In genomic region chr2:226467633-226468032, GRCh38 we compare ENCODE assay signal across 21 cellular contexts.
DNase-seq lines count a peak whose midpoint lies in the region; ATAC-seq and TF ChIP-seq lines count a peak whose summit lies in the region.
"Had no signal": no experiment of that assay in that cellular context is flagged by ENCODE, and none has a peak within 500 bp of the region (broad histone marks: within the 10 kb centered on the region; RNA-seq: fewer than 3 reads in every experiment).

No MANE protein-coding gene starts in this region.

- no peak overlapping the region for H3K18ac ChIP-seq in mesendoderm (ENCODE audit: low read length)

- H2AFZ ChIP-seq in hepatocyte: no peak overlapping the region

- H2BK120ac ChIP-seq in mesendoderm (ENCODE audit: low read depth, low read length): no peak overlapping the region

- no peak overlapping the region for H3K4me2 ChIP-seq in hepatocyte
- no peak overlapping the region for H3K4me2 ChIP-seq in mesendoderm (ENCODE audit: low read length)
- H3K4me2 ChIP-seq: A549; BLaER1 treated with 17β-estradiol and CSF1 and Interleukin-3, amounts not matched to agents 10 nM and 100 nM had no signal

- no peak overlapping the region for H3K4me3 Mint-ChIP-seq in Caco-2 (ENCODE audit: unreplicated experiment)
- H3K4me3 Mint-ChIP-seq: B cell; CD4-positive, alpha-beta T cell; CD8-positive, alpha-beta T cell had no signal

- intact Hi-C loops in Caco-2 (cut with micrococcal nuclease; ENCODE audit: unreplicated experiment): loop anchor here (1.0 to 2.0 kb wide), 3 partner anchors 11 to 26 kb away; no protein-coding TSS in a partner anchor

- no peaks in the 10 kb centered on the region for H3K9me3 Mint-ChIP-seq in Caco-2 (ENCODE audit: unreplicated experiment)
- H3K9me3 Mint-ChIP-seq: CD4-positive, alpha-beta T cell; CD8-positive, alpha-beta T cell had no signal

- H3K27ac ChIP-seq in hepatocyte (peak overlapping the region; percentile 22), mesendoderm (ENCODE audit: low read depth, low read length) (no peak overlapping the region), foreskin keratinocyte (no peak overlapping the region)
- H3K27ac ChIP-seq: 22Rv1; A549; BLaER1 treated with 17β-estradiol and CSF1 and Interleukin-3, amounts not matched to agents 10 nM and 100 nM; C4-2B had no signal

- no peaks in the 10 kb centered on the region for H3K4me1 Mint-ChIP-seq in Caco-2 (ENCODE audit: low read depth, unreplicated experiment)
- H3K4me1 Mint-ChIP-seq: B cell had no signal

- no peaks in the 10 kb centered on the region for H3K79me1 ChIP-seq in mesendoderm (ENCODE audit: low read length)

- ATAC-seq in foreskin keratinocyte: no peak
- ATAC-seq: A549; CD8-positive, alpha-beta T cell; GM12878 had no signal

- H4K20me1 ChIP-seq in hepatocyte (ENCODE audit: insufficient read depth, poor library complexity, severe bottlenecking): no peaks in the 10 kb centered on the region
- H4K20me1 ChIP-seq: BLaER1 treated with 17β-estradiol and CSF1 and Interleukin-3, amounts not matched to agents 10 nM and 100 nM had no signal

- BruUV-seq in Caco-2 (replicated peaks; lab: Mats Ljungman, UMichigan): TSS peak; percentile 44

- no peak overlapping the region for H3K4me3 ChIP-seq in Caco-2 (ENCODE audit: low read depth, low read length)
- no peak overlapping the region for H3K4me3 ChIP-seq in hepatocyte
- H3K4me3 ChIP-seq in mesendoderm (ENCODE audit: low read length): no peak overlapping the region
- H3K4me3 ChIP-seq: A549; BLaER1 treated with 17β-estradiol and CSF1 and Interleukin-3, amounts not matched to agents 10 nM and 100 nM; GM12878 had no signal

- DNase-seq in Caco-2: no peak
- DNase-seq in hepatocyte (ENCODE audit: low spot score): no peak
- DNase-seq in renal cortical epithelial cell (ENCODE audit: low read depth): peak; percentile 57
- no peak for DNase-seq in mesendoderm
- no peak for DNase-seq in foreskin keratinocyte
- DNase-seq: AML-193; CD4-positive, alpha-beta T cell; CD8-positive, alpha-beta T cell; DMS 273 treated with DMSO at 0.1 percent for 48 hours; DMS153; DMS53; DMS79; DND-41; EL; GDM1 had no signal

- H3K56ac ChIP-seq in mesendoderm (ENCODE audit: low read length): no peak overlapping the region

- H4K5ac ChIP-seq in mesendoderm (ENCODE audit: low read length): no peak overlapping the region

- peaks cover 4% of the 10 kb centered on the region; the same call in 1 of the 2 replicates for H3K9me3 ChIP-seq in Caco-2
- H3K9me3 ChIP-seq in hepatocyte (ENCODE audit: low read depth): no peaks in the 10 kb centered on the region

- WGBS in hepatocyte (ENCODE audit: low lambda C conversion rate, missing lambda C conversion rate): 71% methylated on average over 2 of the region's 2 CpGs
- WGBS in mesendoderm (ENCODE audit: extremely low coverage, insufficient coverage, low lambda C conversion rate): no CpG with 5 or more reads among the region's 2 CpGs

- no peak overlapping the region for H2AK5ac ChIP-seq in mesendoderm (ENCODE audit: low read length)

- POLR2A ChIA-PET in Caco-2 (lab: Charles Lee): no interaction called here

- H3K36me3 Mint-ChIP-seq in Caco-2 (ENCODE audit: insufficient read depth, unreplicated experiment): no peaks in the 10 kb centered on the region
- H3K36me3 Mint-ChIP-seq: CD8-positive, alpha-beta T cell had no signal

- H3K9ac ChIP-seq in mesendoderm (ENCODE audit: low read length): no peak overlapping the region
- H3K9ac ChIP-seq: BLaER1 treated with 17β-estradiol and CSF1 and Interleukin-3, amounts not matched to agents 10 nM and 100 nM had no signal

- no peak overlapping the region for H2BK5ac ChIP-seq in mesendoderm (ENCODE audit: low read length)

- H3K79me2 ChIP-seq in hepatocyte (no peaks in the 10 kb centered on the region), mesendoderm (ENCODE audit: control insufficient read depth, insufficient read depth, low read length) (no peaks in the 10 kb centered on the region)

- H3K36me3 ChIP-seq in Caco-2 (ENCODE audit: control insufficient read depth, insufficient read depth, low read length): no peaks in the 10 kb centered on the region
- no peaks in the 10 kb centered on the region for H3K36me3 ChIP-seq in hepatocyte (replicated peaks; ENCODE audit: insufficient read depth, low read depth)
- H3K36me3 ChIP-seq in mesendoderm (ENCODE audit: control insufficient read depth, insufficient read depth, low read length): no peaks in the 10 kb centered on the region
- H3K36me3 ChIP-seq: BLaER1 treated with 17β-estradiol and CSF1 and Interleukin-3, amounts not matched to agents 10 nM and 100 nM had no signal

- peaks cover 25% of the 10 kb centered on the region for H3K4me1 ChIP-seq in Caco-2
- H3K4me1 ChIP-seq in hepatocyte (ENCODE audit: insufficient read depth): no peaks in the 10 kb centered on the region
- H3K4me1 ChIP-seq in mesendoderm (ENCODE audit: control insufficient read depth, low read depth, low read length): no peaks in the 10 kb centered on the region
- H3K4me1 ChIP-seq in foreskin keratinocyte: no peaks in the 10 kb centered on the region
- H3K4me1 ChIP-seq: A549; BLaER1 treated with 17β-estradiol and CSF1 and Interleukin-3, amounts not matched to agents 10 nM and 100 nM had no signal

- no peak overlapping the region for H3K23ac ChIP-seq in mesendoderm (ENCODE audit: low read length)

- no peak overlapping the region for H3K4ac ChIP-seq in mesendoderm (ENCODE audit: low read depth, low read length)

- H3K9me2 ChIP-seq in hepatocyte (replicated peaks; ENCODE audit: insufficient read depth): no peaks in the 10 kb centered on the region

- no peak overlapping the region for H4K8ac ChIP-seq in mesendoderm (ENCODE audit: low read depth, low read length)

- H3K27me3 ChIP-seq in Caco-2 (replicated peaks; ENCODE audit: control insufficient read depth, insufficient read depth, low read length) (no peaks in the 10 kb centered on the region), hepatocyte (no peaks in the 10 kb centered on the region), mesendoderm (ENCODE audit: insufficient read depth, low read length, poor library complexity) (no peaks in the 10 kb centered on the region), foreskin keratinocyte (no peaks in the 10 kb centered on the region)
- H3K27me3 ChIP-seq: BLaER1 treated with 17β-estradiol and CSF1 and Interleukin-3, amounts not matched to agents 10 nM and 100 nM had no signal

- H3K27me3 Mint-ChIP-seq in Caco-2 (ENCODE audit: insufficient read depth, unreplicated experiment): no peaks in the 10 kb centered on the region
- H3K27me3 Mint-ChIP-seq: B cell; CD4-positive, alpha-beta T cell had no signal

- no peak overlapping the region for H3K27ac Mint-ChIP-seq in Caco-2 (ENCODE audit: unreplicated experiment)
- H3K27ac Mint-ChIP-seq: B cell; CD4-positive, alpha-beta T cell; CD8-positive, alpha-beta T cell had no signal

- no peak overlapping the region for H2BK15ac ChIP-seq in mesendoderm (replicated peaks; ENCODE audit: low read depth)

- CTCF ChIA-PET in Caco-2 (lab: Charles Lee): interaction anchor here (1.0 kb wide), 1 partner anchor 10 kb away, joined by 3 read pairs; no protein-coding TSS in a partner anchor

- TF ChIP-seq CTCF in Caco-2 (IDR thresholded peaks at IDR 0.05; ENCODE audit: insufficient read depth in 1 of 2, low read depth in 1 of 2, low read length in 1 of 2, severe bottlenecking in 1 of 2, unreplicated experiment in 1 of 2) (no peak), hepatocyte (IDR thresholded peaks at IDR 0.05; ENCODE audit: poor library complexity) (no peak), foreskin keratinocyte (conservative IDR thresholded peaks at IDR 0.05) (no peak)
